1 cellular context compared by ENCODE assay signal in genomic region chr19:18192673-18193387, GRCh38.
A peak's percentile ranks its signal among the peaks of the same experiment; 100 is the strongest.
TF ChIP-seq lines count a peak whose summit lies in the region.

MPV17L2 (plus strand) TSS chr19:18193218; CDS start chr19:18193282, 64 bp downstream.

TF ChIP-seq in K562, 482 proteins besides CTCF, POLR2A, EP300 and RAD21 (continued from another document and continues in another):
- TF ChIP-seq CTCFL (IDR thresholded peaks at IDR 0.05; ENCODE audit: borderline replicate concordance, insufficient read depth, low read depth, low read length, poor library complexity, severe bottlenecking) (no peak), SIN3B (IDR thresholded peaks at IDR 0.05; ENCODE audit: low read depth) (peak; percentile 83; the same call in 1 of the 2 replicates), TAF7 (tag; IDR thresholded peaks at IDR 0.05) (no peak), HES1 (IDR thresholded peaks at IDR 0.05; ENCODE audit: low read depth) (no peak), MLX (CRISPR knock-in tag; conservative IDR thresholded peaks at IDR 0.05) (no peak), AFF1 (IDR thresholded peaks at IDR 0.05; ENCODE audit: low read depth in 1 of 2, partially characterized antibody in 2 of 2) (no peak), SMAD3 (CRISPR knock-in tag; conservative IDR thresholded peaks at IDR 0.05) (no peak), ZNF143 (CRISPR knock-in tag; IDR thresholded peaks at IDR 0.05) (no peak), KAT8 (IDR thresholded peaks at IDR 0.05; ENCODE audit: low read depth) (no peak), PHF21A (IDR thresholded peaks at IDR 0.05; ENCODE audit: borderline replicate concordance, low read depth) (peak; percentile 78; the same call in 1 of the 2 replicates), ELF2 (CRISPR knock-in tag; IDR thresholded peaks at IDR 0.05) (no peak), THAP12 (CRISPR knock-in tag; IDR thresholded peaks at IDR 0.05) (peak; percentile 78; the same call in 1 of the 2 replicates), MCM5 (IDR thresholded peaks at IDR 0.05; ENCODE audit: low read depth) (no peak), SMAD1 (IDR thresholded peaks at IDR 0.05; ENCODE audit: low read depth, low read length, partially characterized antibody) (no peak), ZNF431 (CRISPR knock-in tag; IDR thresholded peaks at IDR 0.05) (no peak), UBTF (IDR thresholded peaks at IDR 0.05; ENCODE audit: borderline replicate concordance in 1 of 2, low read depth in 2 of 2, low read length in 2 of 2) (no peak), STAT6 (CRISPR knock-in tag; IDR thresholded peaks at IDR 0.05) (no peak; the same call in 1 of the 2 replicates), ZNF561 (CRISPR knock-in tag; conservative IDR thresholded peaks at IDR 0.05) (no peak), ZFX (CRISPR knock-in tag; IDR thresholded peaks at IDR 0.05) (peak; percentile 36; the same call in 1 of the 2 replicates), ZNF507 (tag; conservative IDR thresholded peaks at IDR 0.05) (no peak), MGA (IDR thresholded peaks at IDR 0.05) (no peak), STAG1 (CRISPR knock-in tag; IDR thresholded peaks at IDR 0.05; ENCODE audit: borderline replicate concordance) (no peak), ZNF212 (CRISPR knock-in tag; IDR thresholded peaks at IDR 0.05) (no peak), ZNF133 (CRISPR knock-in tag; IDR thresholded peaks at IDR 0.05) (no peak), SMC3 (conservative IDR thresholded peaks at IDR 0.05; ENCODE audit: insufficient read depth, low read depth, low read length) (no peak)
